Comparison of ENCODE assay signal across 8 cellular contexts in genomic region chr11:8810331-8811301, GRCh38.
DNase-seq lines count a peak whose midpoint lies in the region; ATAC-seq, FAIRE-seq and TF ChIP-seq lines count a peak whose summit lies in the region.

No MANE protein-coding gene starts in this region.

- peak; percentile 83 for ATAC-seq in Panc1

- H3K4me1 ChIP-seq in Panc1 (ENCODE audit: control insufficient read depth, insufficient read depth, low read length) (peaks cover 71% of the 10 kb centered on the region), colonic mucosa (peaks cover 11% of the 10 kb centered on the region), keratinocyte (ENCODE audit: control insufficient read depth, extremely low read depth, insufficient read depth, low read length) (peaks cover 74% of the 10 kb centered on the region)

- DNase-seq in AG09309 (ENCODE audit: low read depth): peak; percentile 59
- peak; percentile 92 for DNase-seq in H54 (ENCODE audit: insufficient read length, low spot score)
- DNase-seq in Panc1 (ENCODE audit: low read depth, low spot score): no peak
- DNase-seq in colonic mucosa: peak; percentile 85
- no peak for DNase-seq in keratinocyte (ENCODE audit: low read depth, low spot score)
- DNase-seq in skeletal muscle cell (ENCODE audit: low read depth): no peak
- DNase-seq in OCI-M2 (lab: John Stamatoyannopoulos, UW; ENCODE audit: unreplicated experiment): no peak
- DNase-seq in activated effector memory CD4-positive, alpha-beta T cell treated with Interleukin-2 at 50 U/mL for 16 hours: no peak

- H3K27me3 ChIP-seq in Panc1 (ENCODE audit: control insufficient read depth, insufficient read depth, low read length) (no peaks in the 10 kb centered on the region), colonic mucosa (no peaks in the 10 kb centered on the region), keratinocyte (ENCODE audit: control insufficient read depth, extremely low read depth, insufficient read depth, low read length) (no peaks in the 10 kb centered on the region)

- FAIRE-seq in H54 (lab: Jason Lieb, UNC) (no peak), keratinocyte (lab: Jason Lieb, UNC) (peak; percentile 85)

- in situ Hi-C loops in Panc1 (cut with HindIII; ENCODE audit: low pct_unique_long_range_greater_than_20kb, low sequenced_read_pairs): no loop called here

- peak overlapping the region; percentile 99 for H3K4me2 ChIP-seq in keratinocyte (ENCODE audit: control insufficient read depth, extremely low read depth, insufficient read depth, low read depth, low read length)

- no peak for TF ChIP-seq CTCF in AG09309 (IDR thresholded peaks at IDR 0.05; ENCODE audit: control insufficient read depth, insufficient read depth, low read depth, low read length, missing control alignments)
- no peak for TF ChIP-seq CTCF in Panc1 (IDR thresholded peaks at IDR 0.05)
- no peak for TF ChIP-seq CTCF in colonic mucosa (IDR thresholded peaks at IDR 0.05)
- peak in 1 of 3 experiments; percentile 21 for TF ChIP-seq CTCF in keratinocyte (optimal IDR thresholded peaks at IDR 0.05 in 1 of 3, IDR thresholded peaks at IDR 0.05 in 1 of 3, conservative IDR thresholded peaks at IDR 0.05 in 1 of 3; ENCODE audit: extremely low read depth in 1 of 3, insufficient read depth in 2 of 3, low read length in 3 of 3)

- H3K36me3 ChIP-seq in Panc1 (ENCODE audit: control insufficient read depth, insufficient read depth, low read length): no peaks in the 10 kb centered on the region
- H3K36me3 ChIP-seq in colonic mucosa: no peaks in the 10 kb centered on the region
- peaks cover 0 to 3% of the 10 kb centered on the region in 2 experiments for H3K36me3 ChIP-seq in keratinocyte (ENCODE audit: control insufficient read depth in 2 of 2, extremely low read depth in 1 of 2, insufficient read depth in 2 of 2, low read length in 2 of 2)

- peak overlapping the region; percentile 22 for H2AFZ ChIP-seq in keratinocyte (ENCODE audit: control insufficient read depth, low read length)

- peaks cover 3% of the 10 kb centered on the region for H3K9me1 ChIP-seq in keratinocyte (ENCODE audit: control insufficient read depth, extremely low read depth, insufficient read depth, low read length)

- peak; percentile 82 for TF ChIP-seq POLR2A in H54 (IDR thresholded peaks at IDR 0.05; ENCODE audit: low read depth, low read length)

- dilution Hi-C loops in keratinocyte (cut with MboI; ENCODE audit: extremely low pct_ligation_motif_present, low sequenced_read_pairs): no loop called here

- H3K79me2 ChIP-seq in keratinocyte (ENCODE audit: control insufficient read depth, insufficient read depth, low read length): peaks cover 47% of the 10 kb centered on the region

- H3K4me3 ChIP-seq in AG09309 (ENCODE audit: control insufficient read depth, low read depth, low read length) (peak overlapping the region; percentile 54), Panc1 (ENCODE audit: low read depth in 2 of 2, low read length in 2 of 2) (peak overlapping the region; percentile 53 to 60), colonic mucosa (peak overlapping the region; percentile 63), keratinocyte (ENCODE audit: control insufficient read depth in 2 of 3, extremely low read depth in 1 of 3, insufficient read depth in 2 of 3, low read depth in 1 of 3, low read length in 3 of 3) (peak overlapping the region; percentile 63 to 75 (median 64)), skeletal muscle cell (ENCODE audit: low read depth, low read length) (peak overlapping the region; percentile 69)

- POLR2A ChIA-PET in Panc1 (lab: Charles Lee): interaction anchor here (0.5 to 0.7 kb wide), 5 partner anchors 11 to 90 kb away, joined by 3 to 10 read pairs (median 5); no protein-coding TSS in a partner anchor

- H3K27ac ChIP-seq in Panc1 (ENCODE audit: low read length): peak overlapping the region; percentile 93
- H3K27ac ChIP-seq in colonic mucosa: peak overlapping the region; percentile 94
- peak overlapping the region; percentile 88 for H3K27ac ChIP-seq in keratinocyte (ENCODE audit: control insufficient read depth, insufficient read depth, low read length)

- no peaks in the 10 kb centered on the region for H3K9me3 ChIP-seq in Panc1 (ENCODE audit: control insufficient read depth, insufficient read depth, low read depth, low read length)
- no peaks in the 10 kb centered on the region for H3K9me3 ChIP-seq in colonic mucosa
- no peaks in the 10 kb centered on the region for H3K9me3 ChIP-seq in keratinocyte (ENCODE audit: control insufficient read depth, low read depth, low read length)

- BruUV-seq in Panc1 (replicated peaks; lab: Mats Ljungman, UMichigan): no TSS peak

- H3K9ac ChIP-seq in colonic mucosa (ENCODE audit: low read depth in 2 of 2, low read length in 2 of 2): peak overlapping the region; percentile 75 to 91
- H3K9ac ChIP-seq in keratinocyte (ENCODE audit: control insufficient read depth, extremely low read depth, insufficient read depth, low read length): peak overlapping the region; percentile 89

- CTCF ChIA-PET in Panc1 (lab: Charles Lee): interaction anchor here (0.6 to 1.4 kb wide), 5 partner anchors 56 to 327 kb away, joined by 3 to 6 read pairs (median 4); no protein-coding TSS in a partner anchor

- no peaks in the 10 kb centered on the region for H4K20me1 ChIP-seq in keratinocyte (ENCODE audit: control insufficient read depth, extremely low read depth, insufficient read depth, low read length)

- intact Hi-C loops in Panc1 (cut with micrococcal nuclease; ENCODE audit: unreplicated experiment) (loop anchor here (5.0 kb wide), 1 partner anchor 123 kb away; no protein-coding TSS in a partner anchor), colonic mucosa (cut with DNase I) (loop anchor here (5.0 to 10.0 kb wide), 2 partner anchors 123 to 154 kb away; partner anchors contain the start of gene TMEM9B)

Comparison
In these comparisons a context has a peak if more than half of its experiments do, and no peak if none do; other contexts are left out.
1. DNase-seq: peak in AG09309 (single experiment), H54 (single experiment) and colonic mucosa (single experiment); none in Panc1 (single experiment), keratinocyte (single experiment), skeletal muscle cell (single experiment), OCI-M2 (single experiment) and activated effector memory CD4-positive, alpha-beta T cell treated with Interleukin-2 at 50 U/mL for 16 hours (single experiment).
2. Peak in every context shown above with its lines, with median percentiles within 50 percentile points of each other: H3K4me3 ChIP-seq and H3K27ac ChIP-seq.